In genomic region chr18:26909599-26910290, GRCh38 we compare ENCODE assay signal across 1 cellular context.
TF ChIP-seq lines count a peak whose summit lies in the region.

No MANE protein-coding gene starts in this region.

TF ChIP-seq in GM23338, 12 proteins besides CTCF, POLR2A, EP300 and RAD21 (continued from another document):
- TF ChIP-seq ZNF462 (CRISPR knock-in tag; IDR thresholded peaks at IDR 0.05) (no peak), EZH2phosphoT487 (IDR thresholded peaks at IDR 0.05; ENCODE audit: unreplicated experiment) (no peak), STAT1 (IDR thresholded peaks at IDR 0.05; ENCODE audit: unreplicated experiment) (no peak), REST (IDR thresholded peaks at IDR 0.05; ENCODE audit: unreplicated experiment) (no peak)
